ENCODE assay signal across 9 cellular contexts in the genomic region with DNA sequence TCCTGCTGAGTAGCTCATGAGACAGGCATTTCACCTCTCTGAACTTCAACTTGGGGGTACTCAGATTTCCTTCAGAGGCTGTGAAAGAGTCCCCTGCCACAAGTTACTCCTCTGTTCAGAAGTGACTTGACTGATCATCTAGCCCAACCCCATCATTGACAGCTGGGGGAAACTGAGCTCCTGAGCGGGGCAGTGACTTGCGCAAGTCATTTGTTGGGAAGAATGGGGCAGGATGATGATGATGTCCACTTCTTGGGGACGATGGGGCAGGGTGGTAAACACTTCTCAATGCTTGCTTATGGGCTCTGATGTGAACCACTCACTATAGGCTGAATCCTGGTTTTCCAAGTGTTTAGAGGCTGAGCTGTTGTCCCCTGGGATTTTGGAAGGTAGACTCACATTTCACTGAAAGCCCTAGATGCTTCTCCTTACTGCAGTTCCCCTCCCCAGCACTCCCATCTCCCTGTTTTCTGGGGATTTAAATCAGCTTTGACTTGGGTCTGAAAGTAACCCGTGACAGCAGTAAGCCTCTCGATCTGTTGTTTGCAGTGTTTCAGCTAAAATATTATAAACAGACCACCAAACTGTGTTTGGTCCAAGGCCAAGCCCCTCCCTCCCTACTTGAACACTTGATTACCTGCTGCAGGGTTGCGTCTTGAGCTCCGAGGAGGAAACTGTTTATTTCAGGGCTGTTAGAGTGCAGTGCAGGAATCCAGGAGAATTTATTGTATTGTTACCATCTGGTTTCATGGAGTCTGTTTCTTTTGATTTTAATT. TPM values are rescaled to one million over a fixed set of nuclear protein-coding genes. Genes with fewer than 3 reads are reported as not detected.
DNase-seq lines count a peak whose midpoint lies in the region; ATAC-seq and TF ChIP-seq lines count a peak whose summit lies in the region.
"Had no signal": no experiment of that assay in that cellular context is flagged by ENCODE, and none has a peak within 500 bp of the region (broad histone marks: within the 10 kb centered on the region; RNA-seq: fewer than 3 reads in every experiment).

No MANE protein-coding gene starts in this region.

- peak overlapping the region; percentile 9 for H3K27ac Mint-ChIP-seq in progenitor cell of endocrine pancreas

- H3K9me3 ChIP-seq in OCI-LY7 (ENCODE audit: low read length), result no peaks in the 10 kb centered on the region
- H3K9me3 ChIP-seq in colonic mucosa, result no peaks in the 10 kb centered on the region
- H3K9me3 ChIP-seq in testis, result no peaks in the 10 kb centered on the region

- H2AFZ ChIP-seq in OCI-LY7 (ENCODE audit: low read length), result no peak overlapping the region

- ATAC-seq in HG03354 (IDR thresholded peaks at IDR 0.05; ENCODE audit: poor library complexity, severe bottlenecking, unreplicated experiment), result no peak

- H3K27me3 Mint-ChIP-seq in progenitor cell of endocrine pancreas, result no peaks in the 10 kb centered on the region

- no peaks in the 10 kb centered on the region for H4K20me1 ChIP-seq in OCI-LY7 (ENCODE audit: insufficient read depth, low read length)

- H3K36me3 ChIP-seq in OCI-LY7 (ENCODE audit: insufficient read depth, low read length) (peaks cover 16% of the 10 kb centered on the region), colonic mucosa (no peaks in the 10 kb centered on the region), testis (ENCODE audit: low read depth, missing control alignments) (no peaks in the 10 kb centered on the region)

- H3K4me1 Mint-ChIP-seq in progenitor cell of endocrine pancreas (ENCODE audit: low read depth), result peaks cover 49% of the 10 kb centered on the region

- H3K27ac ChIP-seq in OCI-LY7 (ENCODE audit: low read depth, low read length, poor library complexity, severe bottlenecking) (peak overlapping the region; percentile 97), colonic mucosa (peak overlapping the region; percentile 52), testis (no peak overlapping the region)
- H3K27ac ChIP-seq: 22Rv1 had no signal

- intact Hi-C loops in OCI-LY7 (cut with micrococcal nuclease; ENCODE audit: unreplicated experiment), result no loop called here
- intact Hi-C loops in colonic mucosa (cut with DNase I), result no loop called here
- intact Hi-C loops in testis (cut with DNase I; ENCODE audit: low total_unique reads), result no loop called here

- 67 to 80% methylated on average over 5 to 7 of the region's 7 CpGs for WGBS in testis, 2 donors

- H3K9me3 Mint-ChIP-seq in progenitor cell of endocrine pancreas (ENCODE audit: low read depth), result no peaks in the 10 kb centered on the region

- H3K4me2 ChIP-seq in OCI-LY7 (ENCODE audit: low read length), result peak overlapping the region; percentile 84

- DNase-seq in DMS 273 (lab: John Stamatoyannopoulos, UW; ENCODE audit: unreplicated experiment) (peak; percentile 7), DMS 273 treated with DMSO at 0.1 percent for 48 hours (lab: John Stamatoyannopoulos, UW) (no peak), OCI-LY7 (ENCODE audit: low spot score) (no peak), colonic mucosa (no peak), progenitor cell of endocrine pancreas (ENCODE audit: low spot score, unreplicated experiment) (no peak), testis (no peak), NCI-H1436 treated with DMSO at 0.1 percent for 48 hours (lab: John Stamatoyannopoulos, UW) (no peak)

- no peaks in the 10 kb centered on the region for H3K36me3 Mint-ChIP-seq in progenitor cell of endocrine pancreas (ENCODE audit: insufficient read depth)

- POLR2A ChIA-PET in OCI-LY7 (lab: Charles Lee), result interaction anchor here (0.9 to 4.2 kb wide), 2 partner anchors 10 to 12 kb away, joined by 3 to 29 read pairs; no protein-coding TSS in a partner anchor

- no peak overlapping the region for H3K4me3 Mint-ChIP-seq in progenitor cell of endocrine pancreas (ENCODE audit: low read depth)

- CTCF ChIA-PET in OCI-LY7 (lab: Charles Lee; ENCODE audit: unreplicated experiment), result no interaction called here

- H3K9ac ChIP-seq in colonic mucosa (ENCODE audit: low read depth in 2 of 2, low read length in 2 of 2), result peak overlapping the region in 1 of 2 donors; percentile 30

- TF ChIP-seq CTCF in OCI-LY7 (conservative IDR thresholded peaks at IDR 0.05; ENCODE audit: low read length) (no peak), colonic mucosa (IDR thresholded peaks at IDR 0.05) (no peak), progenitor cell of endocrine pancreas (IDR thresholded peaks at IDR 0.05; ENCODE audit: unreplicated experiment) (no peak), testis (IDR thresholded peaks at IDR 0.05) (no peak)

- H3K4me1 ChIP-seq in OCI-LY7 (ENCODE audit: insufficient read depth, low read length, poor library complexity, severe bottlenecking), result peaks cover 95% of the 10 kb centered on the region
- H3K4me1 ChIP-seq in colonic mucosa, result peaks cover 48% of the 10 kb centered on the region
- peaks cover 28% of the 10 kb centered on the region for H3K4me1 ChIP-seq in testis

- no peaks in the 10 kb centered on the region for H3K9me2 ChIP-seq in OCI-LY7 (ENCODE audit: insufficient read depth, low read length)

- no TSS peak for BruUV-seq in OCI-LY7 (replicated peaks; lab: Mats Ljungman, UMichigan)

- H3K4me3 ChIP-seq in OCI-LY7 (ENCODE audit: low read depth, low read length, poor library complexity, severe bottlenecking), result peak overlapping the region; percentile 48
- no peak overlapping the region for H3K4me3 ChIP-seq in colonic mucosa
- no peak overlapping the region for H3K4me3 ChIP-seq in testis

- peaks cover 86% of the 10 kb centered on the region for H3K79me2 ChIP-seq in OCI-LY7 (ENCODE audit: insufficient read depth, low read depth, low read length)

- H3K27me3 ChIP-seq in colonic mucosa (no peaks in the 10 kb centered on the region), testis (no peaks in the 10 kb centered on the region)

- TF ChIP-seq POLR2A in testis (IDR thresholded peaks at IDR 0.05), result no peak

RNA-seq across cellular contexts. Expression of a gene that starts 25.1 kb away (rescaled TPM):
- total RNA-seq in OCI-LY7 (2014; rRNA removed; shearing (Covaris generic)), result 32.8 and 41.2 TPM in 2 replicates
- total RNA-seq in OCI-LY7 (2022) (77.8 and 84.5 TPM in 2 replicates), colonic mucosa (10 to 100 TPM; 38.6 to 62.1 TPM), progenitor cell of endocrine pancreas (49.9 and 51.3 TPM in 2 replicates), testis (10 to 100 TPM; 18.7 to 31.6 TPM)
- 11.4 TPM for polyA plus RNA-seq in testis (ENCODE audit: insufficient read depth, low read depth, low replicate concordance)

Comparison
In these comparisons a context has a peak if more than half of its experiments do, and no peak if none do; other contexts are left out.
1. H3K27ac ChIP-seq: peak in OCI-LY7 (single experiment) and colonic mucosa (single experiment); none in testis (0 of 2).